ENCODE assay signal across 11 cellular contexts in genomic region chr2:75729861-75730260, GRCh38. TPM values are rescaled to one million over a fixed set of nuclear protein-coding genes. Genes with fewer than 3 reads are reported as not detected.
DNase-seq lines count a peak whose midpoint lies in the region; ATAC-seq and TF ChIP-seq lines count a peak whose summit lies in the region.
"Had no signal": no experiment of that assay in that cellular context is flagged by ENCODE, and none has a peak within 500 bp of the region (broad histone marks: within the 10 kb centered on the region; RNA-seq: fewer than 3 reads in every experiment).

No MANE protein-coding gene starts in this region.

- H3K9me3 ChIP-seq in smooth muscle cell (replicated peaks; ENCODE audit: low read depth), result no peaks in the 10 kb centered on the region

- H2AFZ ChIP-seq in smooth muscle cell (ENCODE audit: low read depth), result no peak overlapping the region

- H3K4me1 ChIP-seq in smooth muscle cell (ENCODE audit: low read depth), result no peaks in the 10 kb centered on the region
- H3K4me1 ChIP-seq: spleen had no signal

- no peak overlapping the region for H3K4me2 ChIP-seq in smooth muscle cell

- no peak overlapping the region for H3K27ac Mint-ChIP-seq in immature natural killer cell
- H3K27ac Mint-ChIP-seq: CD4-positive, alpha-beta T cell had no signal

- H3K4me3 Mint-ChIP-seq in immature natural killer cell, result no peak overlapping the region
- H3K4me3 Mint-ChIP-seq: CD4-positive, alpha-beta T cell; central memory CD8-positive, alpha-beta T cell had no signal

- H3K9me3 Mint-ChIP-seq in immature natural killer cell, result no peaks in the 10 kb centered on the region
- H3K9me3 Mint-ChIP-seq: CD4-positive, alpha-beta T cell; central memory CD8-positive, alpha-beta T cell had no signal

- no peaks in the 10 kb centered on the region for H3K36me3 ChIP-seq in smooth muscle cell (ENCODE audit: low read depth)
- H3K36me3 ChIP-seq: spleen had no signal

- H3K79me2 ChIP-seq in smooth muscle cell (ENCODE audit: low read depth), result no peaks in the 10 kb centered on the region

- WGBS in smooth muscle cell (ENCODE audit: low lambda C conversion rate), result 68% methylated on average over 5 of the region's 5 CpGs

- peaks cover 4 to 9% (median 8%) of the 10 kb centered on the region in 3 donors for H3K27me3 Mint-ChIP-seq in immature natural killer cell (ENCODE audit: low read depth in 3 of 3)

- H3K4me3 ChIP-seq in epithelial cell of esophagus (ENCODE audit: low read length) (no peak overlapping the region), smooth muscle cell (no peak overlapping the region)
- H3K4me3 ChIP-seq: spleen had no signal

- DNase-seq in NOMO-1 treated with DMSO at 0.1 percent for 48 hours (lab: John Stamatoyannopoulos, UW; ENCODE audit: unreplicated experiment) (peak; percentile 0), NOMO-1 treated with dmso at 0.1 percent for 144 hours (lab: John Stamatoyannopoulos, UW; ENCODE audit: unreplicated experiment) (no peak), NCI-H69 (lab: John Stamatoyannopoulos, UW) (peak; percentile 2), epithelial cell of esophagus (ENCODE audit: low read depth) (peak; percentile 26), smooth muscle cell (lab: John Stamatoyannopoulos, UW; ENCODE audit: unreplicated experiment) (no peak), immature natural killer cell (no peak)
- DNase-seq: CD4-positive, alpha-beta T cell; spleen had no signal

- ATAC-seq in GM21825 (IDR thresholded peaks at IDR 0.05; ENCODE audit: unreplicated experiment), result no peak
- no peak for ATAC-seq in HG03457 (IDR thresholded peaks at IDR 0.05; ENCODE audit: unreplicated experiment)

- no peaks in the 10 kb centered on the region for H3F3A ChIP-seq in smooth muscle cell (ENCODE audit: low read depth)

- no peaks in the 10 kb centered on the region for H3K27me3 ChIP-seq in smooth muscle cell (ENCODE audit: low read depth)

- H3K27ac ChIP-seq in smooth muscle cell (ENCODE audit: low read depth), result no peak overlapping the region
- H3K27ac ChIP-seq: spleen had no signal

- H3K36me3 Mint-ChIP-seq in immature natural killer cell, result no peaks in the 10 kb centered on the region

- H3K4me1 Mint-ChIP-seq in immature natural killer cell, result no peaks in the 10 kb centered on the region
- H3K4me1 Mint-ChIP-seq: central memory CD8-positive, alpha-beta T cell had no signal

- TF ChIP-seq CTCF in epithelial cell of esophagus (IDR thresholded peaks at IDR 0.05; ENCODE audit: insufficient read depth, low read depth, low read length, missing control alignments), result peak; percentile 41
- TF ChIP-seq CTCF in smooth muscle cell (IDR thresholded peaks at IDR 0.05; ENCODE audit: borderline replicate concordance, insufficient read depth, poor library complexity, severe bottlenecking), result peak; percentile 44

- H4K20me1 ChIP-seq in smooth muscle cell (ENCODE audit: low read depth), result no peaks in the 10 kb centered on the region

- H3K9ac ChIP-seq in smooth muscle cell (ENCODE audit: low read depth), result no peak overlapping the region

RNA-seq across cellular contexts. Expression of gene GCFC2, which starts 19.1 kb away (rescaled TPM):
- 11.2 and 11.5 TPM in 2 replicates for total RNA-seq in smooth muscle cell
- 5.7 and 7.7 TPM in 2 replicates for polyA plus RNA-seq in smooth muscle cell
- 10 to 100 TPM; 20.3 to 22.0 (median 21.7) TPM for polyA plus RNA-seq in immature natural killer cell

Comparison
In these comparisons a context has a peak if more than half of its experiments do, and no peak if none do; other contexts are left out.
1. DNase-seq: peak in NOMO-1 treated with DMSO at 0.1 percent for 48 hours (single experiment), NCI-H69 (single experiment) and epithelial cell of esophagus (single experiment); none in NOMO-1 treated with dmso at 0.1 percent for 144 hours (single experiment), smooth muscle cell (single experiment) and immature natural killer cell (0 of 3).